3 cellular contexts compared by ENCODE assay signal in the genomic region with DNA sequence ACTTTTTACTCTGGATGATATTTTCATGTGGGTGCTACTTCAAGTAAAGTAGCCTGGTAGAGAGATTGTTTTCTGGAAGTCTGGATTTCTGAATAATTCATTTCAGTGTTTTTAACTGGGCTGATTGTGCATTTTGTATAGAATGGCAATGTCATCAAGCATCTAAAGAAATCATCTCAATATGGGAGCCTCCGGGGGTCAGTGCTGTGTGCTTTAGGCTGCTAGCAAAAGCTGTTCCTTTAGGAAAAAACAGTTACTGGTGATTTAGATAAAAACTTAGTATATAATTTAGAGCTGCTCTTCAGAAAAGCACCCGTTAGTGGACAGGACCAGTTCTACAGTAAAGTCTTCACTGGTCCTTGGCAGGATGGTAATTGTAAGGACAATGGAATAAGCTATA.
"Had no signal": no experiment of that assay in that cellular context is flagged by ENCODE, and none has a peak within 500 bp of the region (broad histone marks: within the 10 kb centered on the region; RNA-seq: fewer than 3 reads in every experiment).

No MANE protein-coding gene starts in this region.

- DNase-seq: GDM1, GF-D8 had no signal

- H3K4me3 ChIP-seq: GM12878 had no signal
